In genomic region chr20:23156170-23156841, GRCh38 we compare ENCODE assay signal across 10 cellular contexts.
DNase-seq lines count a peak whose midpoint lies in the region; ATAC-seq and TF ChIP-seq lines count a peak whose summit lies in the region.
"Had no signal": no experiment of that assay in that cellular context is flagged by ENCODE, and none has a peak within 500 bp of the region (broad histone marks: within the 10 kb centered on the region; RNA-seq: fewer than 3 reads in every experiment).

No MANE protein-coding gene starts in this region.

- H3K27ac ChIP-seq in Panc1 (ENCODE audit: low read length) (no peak overlapping the region), epithelial cell of prostate (peak overlapping the region; percentile 72)

- TF ChIP-seq CTCF in Panc1 (IDR thresholded peaks at IDR 0.05) (no peak), retinal pigment epithelial cell (conservative IDR thresholded peaks at IDR 0.05; ENCODE audit: low read depth, low read length) (no peak)

- CTCF ChIA-PET in Panc1 (lab: Charles Lee) = no interaction called here

- H3K36me3 ChIP-seq in Panc1 (ENCODE audit: control insufficient read depth, insufficient read depth, low read length) = no peaks in the 10 kb centered on the region

- intact Hi-C loops in Panc1 (cut with micrococcal nuclease; ENCODE audit: unreplicated experiment) = loop anchor here (10.0 kb wide), 1 partner anchor 102 kb away; no protein-coding TSS in a partner anchor

- no TSS peak for BruUV-seq in Panc1 (replicated peaks; lab: Mats Ljungman, UMichigan)

- no peaks in the 10 kb centered on the region for H3K27me3 ChIP-seq in Panc1 (ENCODE audit: control insufficient read depth, insufficient read depth, low read length)

- H3K4me3 ChIP-seq in Panc1 (ENCODE audit: low read depth in 2 of 2, low read length in 2 of 2) (no peak overlapping the region), retinal pigment epithelial cell (ENCODE audit: low read length) (no peak overlapping the region)

- ATAC-seq in Panc1 = peak; percentile 79
- ATAC-seq in GM21390 (IDR thresholded peaks at IDR 0.05; ENCODE audit: unreplicated experiment) = no peak
- no peak for ATAC-seq in HG03097 (IDR thresholded peaks at IDR 0.05; ENCODE audit: low FRiP score, unreplicated experiment)

- in situ Hi-C loops in Panc1 (cut with HindIII; ENCODE audit: low pct_unique_long_range_greater_than_20kb, low sequenced_read_pairs) = no loop called here

- no peaks in the 10 kb centered on the region for H3K4me1 ChIP-seq in Panc1 (ENCODE audit: control insufficient read depth, insufficient read depth, low read length)

- DNase-seq in GDM1 (lab: John Stamatoyannopoulos, UW) (peak; percentile 48), Panc1 (ENCODE audit: low read depth, low spot score) (peak; percentile 67), epithelial cell of prostate (ENCODE audit: low read depth, low spot score) (no peak), retinal pigment epithelial cell (ENCODE audit: low read depth) (peak; percentile 54), NCI-H1105 (lab: John Stamatoyannopoulos, UW) (no peak)
- DNase-seq in stimulated activated CD4-positive, alpha-beta T cell treated with anti-CD3 and anti-CD28 coated beads, Interleukin-12 subunit alpha, Interleukin-12 subunit beta, amount 100 ng/mL, for 4 hours = no peak
- DNase-seq: activated CD4-positive, alpha-beta T cell treated with anti-CD3 and anti-CD28 coated beads for 1 hour; stimulated activated CD4-positive, alpha-beta T cell treated with anti-CD3 and anti-CD28 coated beads, Interleukin-4, amount 100 ng/mL, for 4 hours had no signal

- POLR2A ChIA-PET in Panc1 (lab: Charles Lee) = no interaction called here

- H3K9me3 ChIP-seq in Panc1 (ENCODE audit: control insufficient read depth, insufficient read depth, low read depth, low read length) = no peaks in the 10 kb centered on the region

Comparison
In these comparisons a context has a peak if more than half of its experiments do, and no peak if none do; other contexts are left out.
1. DNase-seq: peak in GDM1 (single experiment), Panc1 (single experiment) and retinal pigment epithelial cell (single experiment); none in epithelial cell of prostate (single experiment), stimulated activated CD4-positive, alpha-beta T cell treated with anti-CD3 and anti-CD28 coated beads, Interleukin-12 subunit alpha, Interleukin-12 subunit beta, amount 100 ng/mL, for 4 hours (single experiment) and NCI-H1105 (single experiment).